21 cellular contexts compared by ENCODE assay signal in the genomic region with DNA sequence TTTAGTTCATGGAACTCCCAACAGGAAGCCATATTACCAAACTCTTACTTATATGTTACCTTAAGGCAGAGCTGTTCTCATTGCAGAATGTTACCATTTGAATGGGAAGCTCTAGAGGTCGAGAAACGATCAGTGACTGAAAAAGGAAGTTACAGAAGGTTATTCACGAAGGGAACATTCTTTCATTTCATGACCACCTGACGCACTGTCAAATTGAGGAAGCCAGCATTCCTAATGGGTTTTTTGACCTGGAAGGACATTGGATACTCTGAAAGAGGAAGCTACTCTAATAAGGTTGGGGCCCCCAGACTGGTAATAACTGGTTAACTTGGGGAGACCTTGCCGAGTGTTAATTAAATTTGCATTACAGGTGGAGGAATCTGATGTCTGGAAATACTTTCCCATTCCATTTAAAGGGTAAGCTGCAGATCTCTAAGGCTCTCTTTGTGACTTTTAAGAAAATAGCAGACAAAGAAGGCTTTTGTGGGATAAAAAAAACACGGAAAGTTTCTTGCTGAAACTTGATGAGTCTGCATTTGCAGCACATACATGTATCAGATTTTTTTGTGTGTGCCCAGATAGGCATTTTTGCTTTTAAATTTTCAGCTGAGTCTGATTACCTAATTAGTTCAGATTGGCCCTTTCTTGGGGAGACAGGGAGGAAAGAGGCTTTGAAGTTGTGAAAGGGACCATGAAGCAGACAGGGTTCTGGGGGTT.
DNase-seq lines count a peak whose midpoint lies in the region; ATAC-seq and TF ChIP-seq lines count a peak whose summit lies in the region.
"Had no signal": no experiment of that assay in that cellular context is flagged by ENCODE, and none has a peak within 500 bp of the region (broad histone marks: within the 10 kb centered on the region; RNA-seq: fewer than 3 reads in every experiment).

No MANE protein-coding gene starts in this region.

- H2BK120ac ChIP-seq in mesenchymal stem cell (ENCODE audit: low read depth, low read length) = no peak overlapping the region

- no peak overlapping the region for H2AK5ac ChIP-seq in mesenchymal stem cell (ENCODE audit: low read length, severe bottlenecking)

- no peaks in the 10 kb centered on the region for H3K79me1 ChIP-seq in mesenchymal stem cell (replicated peaks; ENCODE audit: low read length, poor library complexity, severe bottlenecking)

- intact Hi-C loops in posterior vena cava (cut with DNase I) = loop anchor here in 1 of 2 donors (5.0 kb wide), 1 partner anchor 43 kb away; no protein-coding TSS in a partner anchor

- no peak for ATAC-seq in HG03280 (IDR thresholded peaks at IDR 0.05; ENCODE audit: unreplicated experiment)

- H3K36me3 ChIP-seq in SU-DHL-6 (ENCODE audit: low read length) = peaks cover 29% of the 10 kb centered on the region
- H3K36me3 ChIP-seq in mesenchymal stem cell (ENCODE audit: control insufficient read depth in 1 of 2, insufficient read depth in 2 of 2, low read depth in 1 of 2, low read length in 2 of 2) = no peaks in the 10 kb centered on the region
- H3K36me3 ChIP-seq: transverse colon had no signal

- peak overlapping the region; percentile 20 for H2BK15ac ChIP-seq in mesenchymal stem cell (ENCODE audit: low read depth, poor library complexity, severe bottlenecking)

- H2BK12ac ChIP-seq in mesenchymal stem cell (ENCODE audit: low read length in 2 of 2) = no peak overlapping the region

- no peak overlapping the region for H3K23ac ChIP-seq in mesenchymal stem cell (ENCODE audit: low read length in 2 of 2)

- H3K27me3 ChIP-seq in HL-60 (ENCODE audit: insufficient read depth, poor library complexity, severe bottlenecking) = no peaks in the 10 kb centered on the region
- H3K27me3 ChIP-seq in SU-DHL-6 (ENCODE audit: low read length) = no peaks in the 10 kb centered on the region
- peaks cover 0 to 12% of the 10 kb centered on the region in 2 experiments for H3K27me3 ChIP-seq in mesenchymal stem cell (ENCODE audit: control insufficient read depth in 1 of 2, insufficient read depth in 1 of 2, low read length in 2 of 2)
- H3K27me3 ChIP-seq: transverse colon had no signal

- peaks cover 57% of the 10 kb centered on the region for H3K79me2 ChIP-seq in SU-DHL-6 (ENCODE audit: insufficient read depth, low read length)

- no peak for TF ChIP-seq POLR2A in erythroblast (IDR thresholded peaks at IDR 0.05; ENCODE audit: low read length)

- H3K27ac ChIP-seq in HL-60 (replicated peaks) (no peak overlapping the region), SU-DHL-6 (ENCODE audit: low read depth, low read length) (peak overlapping the region; percentile 98), mesenchymal stem cell (ENCODE audit: low read length, poor library complexity, severe bottlenecking) (no peak overlapping the region)
- H3K27ac ChIP-seq: transverse colon had no signal

- no peak for TF ChIP-seq CTCF in HL-60 (IDR thresholded peaks at IDR 0.05; ENCODE audit: insufficient read depth, low read length)
- no peak for TF ChIP-seq CTCF in SU-DHL-6 (IDR thresholded peaks at IDR 0.05; ENCODE audit: insufficient read depth, low read length, poor library complexity, severe bottlenecking)

- no peaks in the 10 kb centered on the region for H4K20me1 ChIP-seq in SU-DHL-6 (ENCODE audit: low read depth, low read length)

- H3K9ac ChIP-seq in SU-DHL-6 (ENCODE audit: low read length) = peak overlapping the region; percentile 36
- no peak overlapping the region for H3K9ac ChIP-seq in mesenchymal stem cell (ENCODE audit: low read length)

- peak; percentile 8 for DNase-seq in Ammon's horn (ENCODE audit: low spot score)
- peak; percentile 15 to 63 for DNase-seq in HL-60 (ENCODE audit: low read depth in 1 of 2, low spot score in 1 of 2)
- DNase-seq in mesenchymal stem cell = no peak
- no peak for DNase-seq in posterior vena cava (ENCODE audit: low spot score)
- DNase-seq in erythroblast (lab: John Stamatoyannopoulos, UW) = no peak
- no peak for DNase-seq in NCI-H82 (lab: John Stamatoyannopoulos, UW)
- DNase-seq: activated CD4-positive, alpha-beta T cell treated with anti-CD3 and anti-CD28 coated beads, Interleukin-2, amount 50 U/mL, for 4 hours; activated naive CD4-positive, alpha-beta T cell; activated T-cell treated with anti-CD3 and anti-CD28 coated beads for 4 hours; COR-L47; EL; hippocampal formation; kidney; MM.1S; NCI-H2081; NCI-H748 treated with DMSO at 0.1 percent for 48 hours; stimulated activated CD4-positive, alpha-beta T cell treated with anti-CD3 and anti-CD28 coated beads, Interleukin-15, amount 100 ng/mL, for 24 hours; stimulated activated naive CD4-positive, alpha-beta T cell treated with Interleukin-2 at 50 U/mL for 16 hours; transverse colon had no signal

- no peak overlapping the region for H3K4ac ChIP-seq in mesenchymal stem cell (ENCODE audit: low read depth in 1 of 2, low read length in 2 of 2)

- no peaks in the 10 kb centered on the region for H3K9me2 ChIP-seq in SU-DHL-6 (replicated peaks; ENCODE audit: insufficient read depth, low read length)

- no peak overlapping the region for H4K8ac ChIP-seq in mesenchymal stem cell (ENCODE audit: low read length)

- no peak overlapping the region for H4K91ac ChIP-seq in mesenchymal stem cell (ENCODE audit: low read length)

- peaks cover 2% of the 10 kb centered on the region for H3K4me1 ChIP-seq in mesenchymal stem cell (ENCODE audit: control insufficient read depth, insufficient read depth, low read depth, low read length)

- H3K4me3 ChIP-seq in HL-60 (replicated peaks; ENCODE audit: insufficient read depth, low read length) (no peak overlapping the region), SU-DHL-6 (ENCODE audit: insufficient read depth, low read length, poor library complexity, severe bottlenecking) (no peak overlapping the region), mesenchymal stem cell (ENCODE audit: insufficient read depth in 1 of 2, low read depth in 1 of 2, low read length in 2 of 2) (no peak overlapping the region)
- H3K4me3 ChIP-seq: transverse colon had no signal

- peaks cover 7% of the 10 kb centered on the region; the same call in 1 of the 2 replicates for H3K9me3 ChIP-seq in SU-DHL-6 (ENCODE audit: insufficient read depth, low read length)
- no peaks in the 10 kb centered on the region for H3K9me3 ChIP-seq in mesenchymal stem cell (ENCODE audit: control insufficient read depth, low read length)
- H3K9me3 ChIP-seq: transverse colon had no signal

- H2AFZ ChIP-seq in SU-DHL-6 (ENCODE audit: low read depth, low read length, severe bottlenecking) (no peak overlapping the region), mesenchymal stem cell (ENCODE audit: low read depth, low read length) (no peak overlapping the region)

- peak overlapping the region in 1 of 2 experiments; percentile 13 for H3K18ac ChIP-seq in mesenchymal stem cell (ENCODE audit: low read depth in 1 of 2, low read length in 2 of 2)

- H3K4me2 ChIP-seq in SU-DHL-6 (ENCODE audit: low read depth, low read length, poor library complexity, severe bottlenecking) = peak overlapping the region; percentile 51
- no peak overlapping the region for H3K4me2 ChIP-seq in mesenchymal stem cell (ENCODE audit: low read length, poor library complexity, severe bottlenecking)

- WGBS in mesenchymal stem cell = 80% methylated on average over 6 of the region's 6 CpGs

- no peak overlapping the region for H2BK5ac ChIP-seq in mesenchymal stem cell (ENCODE audit: low read depth, low read length, poor library complexity, severe bottlenecking)

- H3K14ac ChIP-seq in mesenchymal stem cell (ENCODE audit: low read length in 2 of 2) = peak overlapping the region in 1 of 2 experiments; percentile 25

- peaks cover 84% of the 10 kb centered on the region for H3F3A ChIP-seq in SU-DHL-6 (ENCODE audit: insufficient read depth)

Comparison
In these comparisons a context has a peak if more than half of its experiments do, and no peak if none do; other contexts are left out.
1. DNase-seq: peak in Ammon's horn (single experiment) and HL-60 (2 of 2); none in mesenchymal stem cell (single experiment), posterior vena cava (single experiment), erythroblast (0 of 2) and NCI-H82 (single experiment).